Comparison of ENCODE assay signal across 9 cellular contexts in genomic region chrX:101385795-101386541, GRCh38. TPM values are rescaled to one million over a fixed set of nuclear protein-coding genes. Genes with fewer than 3 reads are reported as not detected.
DNase-seq lines count a peak whose midpoint lies in the region; ATAC-seq and TF ChIP-seq lines count a peak whose summit lies in the region.
"Had no signal": no experiment of that assay in that cellular context is flagged by ENCODE, and none has a peak within 500 bp of the region (broad histone marks: within the 10 kb centered on the region; RNA-seq: fewer than 3 reads in every experiment).

TSS of gene BTK (minus strand) at chrX:101386191. CDS start at chrX:101375284, 10,907 bp downstream.

- peaks cover 1% of the 10 kb centered on the region; the same call in 1 of the 2 replicates for H3K36me3 Mint-ChIP-seq in HFFc6 (ENCODE audit: low read depth)

- peaks cover 4% of the 10 kb centered on the region; the same call in 1 of the 2 replicates for H3K4me1 Mint-ChIP-seq in HFFc6 (ENCODE audit: low read depth)

- no peak for TF ChIP-seq CTCF in HFFc6 (IDR thresholded peaks at IDR 0.05)

- peak; percentile 69 to 74 for DNase-seq in AML-193 (lab: John Stamatoyannopoulos, UW)
- peak; percentile 42 for DNase-seq in GM19238 (ENCODE audit: insufficient read length, low spot score)
- peak; percentile 56 for DNase-seq in UCSD-AML1 (lab: John Stamatoyannopoulos, UW; ENCODE audit: unreplicated experiment)
- no peak for DNase-seq in posterior vena cava (ENCODE audit: low spot score)
- no peak for DNase-seq in cerebellar cortex (ENCODE audit: low spot score)
- DNase-seq in HFFc6, result no peak
- DNase-seq in COLO668 (lab: John Stamatoyannopoulos, UW; ENCODE audit: unreplicated experiment), result no peak
- DNase-seq: PC-9 had no signal

- H3K4me3 Mint-ChIP-seq in HFFc6, result no peak within 1 kb of the TSS

- no peak within 1 kb of the TSS for H3K27ac Mint-ChIP-seq in HFFc6

- peak; percentile 68 for ATAC-seq in HG03108 (IDR thresholded peaks at IDR 0.05; ENCODE audit: unreplicated experiment)

- intact Hi-C loops in posterior vena cava (cut with DNase I), result no loop called here

- H3K9me3 Mint-ChIP-seq in HFFc6, result no peaks in the 10 kb centered on the region; the same call in 1 of the 2 replicates

- peaks cover 14% of the 10 kb centered on the region for H3K27me3 Mint-ChIP-seq in HFFc6 (ENCODE audit: insufficient read depth)

RNA-seq across cellular contexts. Expression of gene BTK, which starts in this region (rescaled TPM):
- 10 to 100 TPM in 1 of 2 donors, 1 to 10 TPM in 1; 5.2 to 11.5 TPM for total RNA-seq in posterior vena cava
- total RNA-seq in HFFc6 (2021; fragmentation: NEBNext Ultra II Directional; extraction: Animal tissue kit (Norgen Biotek cat#: 25700)), result not detected
- total RNA-seq: PC-9 had no signal

Comparison
In these comparisons a context has a peak if more than half of its experiments do, and no peak if none do; other contexts are left out.
1. RNA of gene BTK (total RNA-seq): 5.2 to 11.5 TPM in posterior vena cava; not detected in HFFc6; every median in the first group is over 4 times any median in the second.
2. DNase-seq: peak in AML-193 (2 of 2), GM19238 (single experiment) and UCSD-AML1 (single experiment); none in posterior vena cava (single experiment), cerebellar cortex (single experiment), HFFc6 (single experiment) and COLO668 (single experiment).